ENCODE assay signal across 16 cellular contexts in genomic region chr10:120641695-120642094, GRCh38.
"Had no signal": no experiment of that assay in that cellular context is flagged by ENCODE, and none has a peak within 500 bp of the region (broad histone marks: within the 10 kb centered on the region; RNA-seq: fewer than 3 reads in every experiment).

No MANE protein-coding gene starts in this region.

- DNase-seq: activated CD4-positive, alpha-beta memory T cell treated with anti-CD3 and anti-CD28 coated beads, Interleukin-2, amount 10 ng/mL, durations not matched to agents 7 days and 5 days; activated CD4-positive, alpha-beta T cell treated with anti-CD3 and anti-CD28 coated beads, Interleukin-2, amount 10 ng/mL, durations not matched to agents 24 days and 14 days; activated effector memory CD4-positive, alpha-beta T cell treated with Interleukin-2 at 50 U/mL for 16 hours; activated naive CD4-positive, alpha-beta T cell treated with anti-CD3 and anti-CD28 coated beads for 36 hours; activated naive CD8-positive, alpha-beta T cell treated with anti-CD3 and anti-CD28 coated beads, Interleukin-2, amount 10 ng/mL, durations not matched to agents 7 days and 5 days; activated T-cell treated with anti-CD3 and anti-CD28 coated beads, Interleukin-2, amount 50 U/mL, for 72 hours; amniotic stem cell; hippocampal formation; midbrain; natural killer cell; stimulated activated CD4-positive, alpha-beta T cell treated with anti-CD3 and anti-CD28 coated beads, Interleukin-2, amount 100 ng/mL, for 48 hours; stimulated activated naive CD4-positive, alpha-beta T cell treated with Interleukin-2 at 50 U/mL for 16 hours; T-helper 9 cell; upper lobe of left lung had no signal

- H3K9me3 ChIP-seq: breast epithelium, upper lobe of left lung had no signal

- H3K27ac ChIP-seq: breast epithelium, upper lobe of left lung, VCaP had no signal

- H3K4me1 ChIP-seq: breast epithelium, upper lobe of left lung had no signal

- H3K27me3 ChIP-seq: breast epithelium, upper lobe of left lung had no signal

- H3K4me3 ChIP-seq: breast epithelium, upper lobe of left lung had no signal

- H3K36me3 ChIP-seq: breast epithelium, upper lobe of left lung had no signal
